2 cellular contexts compared by ENCODE assay signal in genomic region chr17:32289454-32289853, GRCh38.
A peak's percentile ranks its signal among the peaks of the same experiment; 100 is the strongest.
TF ChIP-seq lines count a peak whose summit lies in the region.

No MANE protein-coding gene starts in this region.

TF ChIP-seq in GM23338, 12 proteins besides CTCF, POLR2A, EP300 and RAD21:
- TF ChIP-seq, protein P1, sequence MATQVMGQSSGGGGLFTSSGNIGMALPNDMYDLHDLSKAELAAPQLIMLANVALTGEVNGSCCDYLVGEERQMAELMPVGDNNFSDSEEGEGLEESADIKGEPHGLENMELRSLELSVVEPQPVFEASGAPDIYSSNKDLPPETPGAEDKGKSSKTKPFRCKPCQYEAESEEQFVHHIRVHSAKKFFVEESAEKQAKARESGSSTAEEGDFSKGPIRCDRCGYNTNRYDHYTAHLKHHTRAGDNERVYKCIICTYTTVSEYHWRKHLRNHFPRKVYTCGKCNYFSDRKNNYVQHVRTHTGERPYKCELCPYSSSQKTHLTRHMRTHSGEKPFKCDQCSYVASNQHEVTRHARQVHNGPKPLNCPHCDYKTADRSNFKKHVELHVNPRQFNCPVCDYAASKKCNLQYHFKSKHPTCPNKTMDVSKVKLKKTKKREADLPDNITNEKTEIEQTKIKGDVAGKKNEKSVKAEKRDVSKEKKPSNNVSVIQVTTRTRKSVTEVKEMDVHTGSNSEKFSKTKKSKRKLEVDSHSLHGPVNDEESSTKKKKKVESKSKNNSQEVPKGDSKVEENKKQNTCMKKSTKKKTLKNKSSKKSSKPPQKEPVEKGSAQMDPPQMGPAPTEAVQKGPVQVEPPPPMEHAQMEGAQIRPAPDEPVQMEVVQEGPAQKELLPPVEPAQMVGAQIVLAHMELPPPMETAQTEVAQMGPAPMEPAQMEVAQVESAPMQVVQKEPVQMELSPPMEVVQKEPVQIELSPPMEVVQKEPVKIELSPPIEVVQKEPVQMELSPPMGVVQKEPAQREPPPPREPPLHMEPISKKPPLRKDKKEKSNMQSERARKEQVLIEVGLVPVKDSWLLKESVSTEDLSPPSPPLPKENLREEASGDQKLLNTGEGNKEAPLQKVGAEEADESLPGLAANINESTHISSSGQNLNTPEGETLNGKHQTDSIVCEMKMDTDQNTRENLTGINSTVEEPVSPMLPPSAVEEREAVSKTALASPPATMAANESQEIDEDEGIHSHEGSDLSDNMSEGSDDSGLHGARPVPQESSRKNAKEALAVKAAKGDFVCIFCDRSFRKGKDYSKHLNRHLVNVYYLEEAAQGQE (IDR thresholded peaks at IDR 0.05; ENCODE audit: unreplicated experiment), result no peak
- TF ChIP-seq ZNF331 (CRISPR knock-in tag; IDR thresholded peaks at IDR 0.05; ENCODE audit: low read depth) (no peak), NANOG (IDR thresholded peaks at IDR 0.05; ENCODE audit: borderline replicate concordance) (peak; percentile 61; the same call in 1 of the 2 replicates)
- TF ChIP-seq, protein P2, sequence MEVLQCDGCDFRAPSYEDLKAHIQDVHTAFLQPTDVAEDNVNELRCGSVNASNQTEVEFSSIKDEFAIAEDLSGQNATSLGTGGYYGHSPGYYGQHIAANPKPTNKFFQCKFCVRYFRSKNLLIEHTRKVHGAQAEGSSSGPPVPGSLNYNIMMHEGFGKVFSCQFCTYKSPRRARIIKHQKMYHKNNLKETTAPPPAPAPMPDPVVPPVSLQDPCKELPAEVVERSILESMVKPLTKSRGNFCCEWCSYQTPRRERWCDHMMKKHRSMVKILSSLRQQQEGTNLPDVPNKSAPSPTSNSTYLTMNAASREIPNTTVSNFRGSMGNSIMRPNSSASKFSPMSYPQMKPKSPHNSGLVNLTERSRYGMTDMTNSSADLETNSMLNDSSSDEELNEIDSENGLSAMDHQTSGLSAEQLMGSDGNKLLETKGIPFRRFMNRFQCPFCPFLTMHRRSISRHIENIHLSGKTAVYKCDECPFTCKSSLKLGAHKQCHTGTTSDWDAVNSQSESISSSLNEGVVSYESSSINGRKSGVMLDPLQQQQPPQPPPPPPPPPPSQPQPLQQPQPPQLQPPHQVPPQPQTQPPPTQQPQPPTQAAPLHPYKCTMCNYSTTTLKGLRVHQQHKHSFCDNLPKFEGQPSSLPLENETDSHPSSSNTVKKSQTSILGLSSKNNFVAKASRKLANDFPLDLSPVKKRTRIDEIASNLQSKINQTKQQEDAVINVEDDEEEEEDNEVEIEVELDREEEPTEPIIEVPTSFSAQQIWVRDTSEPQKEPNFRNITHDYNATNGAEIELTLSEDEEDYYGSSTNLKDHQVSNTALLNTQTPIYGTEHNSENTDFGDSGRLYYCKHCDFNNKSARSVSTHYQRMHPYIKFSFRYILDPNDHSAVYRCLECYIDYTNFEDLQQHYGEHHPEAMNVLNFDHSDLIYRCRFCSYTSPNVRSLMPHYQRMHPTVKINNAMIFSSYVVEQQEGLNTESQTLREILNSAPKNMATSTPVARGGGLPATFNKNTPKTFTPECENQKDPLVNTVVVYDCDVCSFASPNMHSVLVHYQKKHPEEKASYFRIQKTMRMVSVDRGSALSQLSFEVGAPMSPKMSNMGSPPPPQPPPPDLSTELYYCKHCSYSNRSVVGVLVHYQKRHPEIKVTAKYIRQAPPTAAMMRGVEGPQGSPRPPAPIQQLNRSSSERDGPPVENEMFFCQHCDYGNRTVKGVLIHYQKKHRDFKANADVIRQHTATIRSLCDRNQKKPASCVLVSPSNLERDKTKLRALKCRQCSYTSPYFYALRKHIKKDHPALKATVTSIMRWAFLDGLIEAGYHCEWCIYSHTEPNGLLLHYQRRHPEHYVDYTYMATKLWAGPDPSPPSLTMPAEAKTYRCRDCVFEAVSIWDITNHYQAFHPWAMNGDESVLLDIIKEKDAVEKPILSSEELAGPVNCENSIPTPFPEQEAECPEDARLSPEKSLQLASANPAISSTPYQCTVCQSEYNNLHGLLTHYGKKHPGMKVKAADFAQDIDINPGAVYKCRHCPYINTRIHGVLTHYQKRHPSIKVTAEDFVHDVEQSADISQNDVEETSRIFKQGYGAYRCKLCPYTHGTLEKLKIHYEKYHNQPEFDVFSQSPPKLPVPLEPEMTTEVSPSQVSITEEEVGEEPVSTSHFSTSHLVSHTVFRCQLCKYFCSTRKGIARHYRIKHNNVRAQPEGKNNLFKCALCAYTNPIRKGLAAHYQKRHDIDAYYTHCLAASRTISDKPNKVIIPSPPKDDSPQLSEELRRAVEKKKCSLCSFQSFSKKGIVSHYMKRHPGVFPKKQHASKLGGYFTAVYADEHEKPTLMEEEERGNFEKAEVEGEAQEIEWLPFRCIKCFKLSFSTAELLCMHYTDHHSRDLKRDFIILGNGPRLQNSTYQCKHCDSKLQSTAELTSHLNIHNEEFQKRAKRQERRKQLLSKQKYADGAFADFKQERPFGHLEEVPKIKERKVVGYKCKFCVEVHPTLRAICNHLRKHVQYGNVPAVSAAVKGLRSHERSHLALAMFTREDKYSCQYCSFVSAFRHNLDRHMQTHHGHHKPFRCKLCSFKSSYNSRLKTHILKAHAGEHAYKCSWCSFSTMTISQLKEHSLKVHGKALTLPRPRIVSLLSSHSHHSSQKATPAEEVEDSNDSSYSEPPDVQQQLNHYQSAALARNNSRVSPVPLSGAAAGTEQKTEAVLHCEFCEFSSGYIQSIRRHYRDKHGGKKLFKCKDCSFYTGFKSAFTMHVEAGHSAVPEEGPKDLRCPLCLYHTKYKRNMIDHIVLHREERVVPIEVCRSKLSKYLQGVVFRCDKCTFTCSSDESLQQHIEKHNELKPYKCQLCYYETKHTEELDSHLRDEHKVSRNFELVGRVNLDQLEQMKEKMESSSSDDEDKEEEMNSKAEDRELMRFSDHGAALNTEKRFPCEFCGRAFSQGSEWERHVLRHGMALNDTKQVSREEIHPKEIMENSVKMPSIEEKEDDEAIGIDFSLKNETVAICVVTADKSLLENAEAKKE (CRISPR knock-in tag; IDR thresholded peaks at IDR 0.05), result 0 out of 2 replicates have a peak, but pooled peaks have one; percentile 53

TF ChIP-seq in H1, 55 proteins besides CTCF, POLR2A, EP300 and RAD21:
- no peak for TF ChIP-seq NRF1 (IDR thresholded peaks at IDR 0.05; ENCODE audit: low read depth, low read length)
- TF ChIP-seq RBBP5 (IDR thresholded peaks at IDR 0.05; ENCODE audit: borderline replicate concordance, low read depth, low read length), result 0 out of 2 replicates have a peak, but pooled peaks have one; percentile 19
- TF ChIP-seq TAF1 (IDR thresholded peaks at IDR 0.05; ENCODE audit: low read depth, low read length), result 0 out of 2 replicates have a peak, but pooled peaks have one; percentile 22
- peak; percentile 95 for TF ChIP-seq CEBPB (IDR thresholded peaks at IDR 0.05; ENCODE audit: low read depth, low read length)
- peak; percentile 42; the same call in 1 of the 2 replicates for TF ChIP-seq KDM1A (IDR thresholded peaks at IDR 0.05; ENCODE audit: borderline replicate concordance, low read length)
- TF ChIP-seq GABPA (IDR thresholded peaks at IDR 0.05; ENCODE audit: borderline replicate concordance, insufficient read depth, low read length), result no peak
- peak; percentile 76 for TF ChIP-seq CHD7 (IDR thresholded peaks at IDR 0.05; ENCODE audit: insufficient replicate concordance, low read length)
- TF ChIP-seq TEAD4 (IDR thresholded peaks at IDR 0.05; ENCODE audit: low read depth, low read length), result peak; percentile 62; the same call in 1 of the 2 replicates
- no peak for TF ChIP-seq NANOG (IDR thresholded peaks at IDR 0.05; ENCODE audit: insufficient read depth, low read depth, low read length, poor library complexity, severe bottlenecking)
- no peak for TF ChIP-seq SIRT6 (IDR thresholded peaks at IDR 0.05; ENCODE audit: low read length)
- peak; percentile 71 for TF ChIP-seq SP1 (IDR thresholded peaks at IDR 0.05; ENCODE audit: low read depth, low read length)
- peak; percentile 94 for TF ChIP-seq POU5F1 (IDR thresholded peaks at IDR 0.05; ENCODE audit: low read depth, low read length)
- 0 out of 2 replicates have a peak, but pooled peaks have one; percentile 60 for TF ChIP-seq TCF12 (IDR thresholded peaks at IDR 0.05; ENCODE audit: low read depth, low read length)
- no peak for TF ChIP-seq RNF2 (IDR thresholded peaks at IDR 0.05; ENCODE audit: borderline replicate concordance, low read depth, low read length, missing control alignments, poor library complexity, severe bottlenecking)
- TF ChIP-seq GTF2F1 (IDR thresholded peaks at IDR 0.05; ENCODE audit: borderline replicate concordance, low read depth, low read length), result no peak
- no peak for TF ChIP-seq RXRA (IDR thresholded peaks at IDR 0.05; ENCODE audit: insufficient read depth, low read depth, low read length)
- TF ChIP-seq RFX5 (IDR thresholded peaks at IDR 0.05; ENCODE audit: borderline replicate concordance, low read depth, low read length), result no peak
- peak; percentile 76 to 94; a peak in 3 of 4 replicates for TF ChIP-seq HDAC2 (IDR thresholded peaks at IDR 0.05; ENCODE audit: borderline replicate concordance in 1 of 2, low read depth in 2 of 2, low read length in 2 of 2)
